Comparison of ENCODE assay signal across 1 cellular context in genomic region chr9:81393985-81394811, GRCh38.
TF ChIP-seq lines count a peak whose summit lies in the region.

No MANE protein-coding gene starts in this region.

TF ChIP-seq in HEK293, 187 proteins besides CTCF, POLR2A, EP300 and RAD21 (continued from another document):
- TF ChIP-seq, protein P1, sequence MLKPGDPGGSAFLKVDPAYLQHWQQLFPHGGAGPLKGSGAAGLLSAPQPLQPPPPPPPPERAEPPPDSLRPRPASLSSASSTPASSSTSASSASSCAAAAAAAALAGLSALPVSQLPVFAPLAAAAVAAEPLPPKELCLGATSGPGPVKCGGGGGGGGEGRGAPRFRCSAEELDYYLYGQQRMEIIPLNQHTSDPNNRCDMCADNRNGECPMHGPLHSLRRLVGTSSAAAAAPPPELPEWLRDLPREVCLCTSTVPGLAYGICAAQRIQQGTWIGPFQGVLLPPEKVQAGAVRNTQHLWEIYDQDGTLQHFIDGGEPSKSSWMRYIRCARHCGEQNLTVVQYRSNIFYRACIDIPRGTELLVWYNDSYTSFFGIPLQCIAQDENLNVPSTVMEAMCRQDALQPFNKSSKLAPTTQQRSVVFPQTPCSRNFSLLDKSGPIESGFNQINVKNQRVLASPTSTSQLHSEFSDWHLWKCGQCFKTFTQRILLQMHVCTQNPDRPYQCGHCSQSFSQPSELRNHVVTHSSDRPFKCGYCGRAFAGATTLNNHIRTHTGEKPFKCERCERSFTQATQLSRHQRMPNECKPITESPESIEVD (tag by site-specific recombination; IDR thresholded peaks at IDR 0.05) = peak; percentile 97
- peak; percentile 91 for TF ChIP-seq KLF10 (tag by site-specific recombination; IDR thresholded peaks at IDR 0.05)
- peak; percentile 75; the same call in 1 of the 2 replicates for TF ChIP-seq MZF1 (tag by site-specific recombination; IDR thresholded peaks at IDR 0.05; ENCODE audit: borderline replicate concordance)
- peak; percentile 45; the same call in 1 of the 2 replicates for TF ChIP-seq ZNF366 (tag by site-specific recombination; conservative IDR thresholded peaks at IDR 0.05)
- no peak for TF ChIP-seq ZNF324 (tag by site-specific recombination; IDR thresholded peaks at IDR 0.05)
- TF ChIP-seq ZBTB44 (tag by site-specific recombination; IDR thresholded peaks at IDR 0.05) = peak; percentile 61; the same call in 1 of the 2 replicates
- TF ChIP-seq ZNF670 (tag by site-specific recombination; IDR thresholded peaks at IDR 0.05; ENCODE audit: low read depth) = no peak
TF ChIP-seq in HEK293: peak in this region for 37.
